ENCODE assay signal across 9 cellular contexts in the genomic region with DNA sequence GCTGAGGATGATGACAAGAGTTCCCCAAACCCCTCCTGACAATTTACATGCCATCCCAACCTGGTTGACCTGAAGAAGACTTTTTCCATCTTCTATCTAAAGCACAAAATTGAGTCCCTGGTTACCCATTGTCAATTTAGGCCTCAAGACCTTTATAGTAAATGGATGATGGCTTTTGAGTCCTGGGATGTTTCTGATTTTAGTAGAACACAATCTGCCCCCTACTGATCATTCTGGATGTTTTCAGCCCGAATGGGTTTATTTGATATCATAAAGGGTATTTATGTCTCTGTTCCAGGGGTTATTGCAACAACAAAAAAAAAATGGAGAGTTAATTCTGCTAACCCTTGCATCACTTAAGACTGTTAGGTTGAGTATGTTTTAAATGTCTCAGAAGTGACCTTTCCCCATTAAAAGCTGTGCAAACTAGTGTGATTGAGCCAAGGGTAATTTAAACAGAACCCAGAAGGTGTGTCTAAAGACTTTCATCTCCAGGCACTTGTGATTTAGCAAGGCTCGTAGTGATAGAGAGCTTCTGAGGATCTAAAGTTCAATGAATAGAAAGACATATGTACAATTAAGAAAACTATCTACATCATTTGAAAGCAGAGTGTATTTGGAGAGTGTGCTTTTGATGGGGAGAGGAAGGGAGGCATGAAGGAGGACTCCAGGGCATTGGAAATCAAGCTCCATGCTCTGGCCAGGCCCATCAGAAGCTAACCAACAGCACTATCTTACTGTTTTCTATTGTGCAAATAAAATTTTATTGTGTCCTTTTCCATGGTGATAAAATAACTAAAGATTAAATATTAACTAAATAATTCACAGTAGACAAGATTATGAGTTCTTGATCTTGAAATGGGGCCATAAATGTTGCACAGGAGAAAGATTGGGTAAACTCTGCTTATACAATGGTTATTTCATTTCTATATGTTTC.
A peak's percentile ranks its signal among the peaks of the same experiment; 100 is the strongest.
DNase-seq lines count a peak whose midpoint lies in the region; ATAC-seq and TF ChIP-seq lines count a peak whose summit lies in the region.
"Had no signal": no experiment of that assay in that cellular context is flagged by ENCODE, and none has a peak within 500 bp of the region (broad histone marks: within the 10 kb centered on the region; RNA-seq: fewer than 3 reads in every experiment).

No MANE protein-coding gene starts in this region.

- no peaks in the 10 kb centered on the region for H3K4me1 ChIP-seq in CD4-positive, CD25-positive, alpha-beta regulatory T cell (ENCODE audit: control insufficient read depth, insufficient read depth, low read length, poor library complexity, severe bottlenecking)
- no peaks in the 10 kb centered on the region for H3K4me1 ChIP-seq in HEK293 (ENCODE audit: control insufficient read depth, insufficient read depth, low read length)
- peaks cover 5% of the 10 kb centered on the region for H3K4me1 ChIP-seq in adipocyte (ENCODE audit: control insufficient read depth, insufficient read depth, low read length)
- H3K4me1 ChIP-seq: prostate gland had no signal

- H3K4me3 Mint-ChIP-seq in CD4-positive, CD25-positive, alpha-beta regulatory T cell, result no peak overlapping the region
- no peak overlapping the region for H3K4me3 Mint-ChIP-seq in T-helper 2 cell treated with Interferon-gamma antibody and Interleukin-4, amounts not matched to agents 5 μg/mL and 100 μg/mL, for 36 hours

- H3K4me1 Mint-ChIP-seq in CD4-positive, CD25-positive, alpha-beta regulatory T cell, result peaks cover 0 to 2% (median 0%) of the 10 kb centered on the region in 4 donors
- H3K4me1 Mint-ChIP-seq in T-helper 2 cell treated with Interferon-gamma antibody and Interleukin-4, amounts not matched to agents 5 μg/mL and 100 μg/mL, for 36 hours (ENCODE audit: low read depth), result peaks cover 7% of the 10 kb centered on the region

- H3K36me3 Mint-ChIP-seq in CD4-positive, CD25-positive, alpha-beta regulatory T cell, result no peaks in the 10 kb centered on the region
- H3K36me3 Mint-ChIP-seq in T-helper 2 cell treated with Interferon-gamma antibody and Interleukin-4, amounts not matched to agents 5 μg/mL and 100 μg/mL, for 36 hours (ENCODE audit: low read depth), result peaks cover 2% of the 10 kb centered on the region

- H3K27ac Mint-ChIP-seq in CD4-positive, CD25-positive, alpha-beta regulatory T cell, result peak overlapping the region in 1 of 3 donors; percentile 23
- H3K27ac Mint-ChIP-seq in T-helper 2 cell treated with Interferon-gamma antibody and Interleukin-4, amounts not matched to agents 5 μg/mL and 100 μg/mL, for 36 hours, result no peak overlapping the region

- TF ChIP-seq CTCF in HEK293 (tag by site-specific recombination; IDR thresholded peaks at IDR 0.05), result no peak

- H3K27ac ChIP-seq in CD4-positive, CD25-positive, alpha-beta regulatory T cell (ENCODE audit: insufficient read depth, low read length, poor library complexity, severe bottlenecking), result no peak overlapping the region
- no peak overlapping the region for H3K27ac ChIP-seq in HEK293 (ENCODE audit: extremely low read depth, low read depth, low read length)
- H3K27ac ChIP-seq: prostate gland had no signal

- H3K27me3 Mint-ChIP-seq in CD4-positive, CD25-positive, alpha-beta regulatory T cell, result peaks cover 6% of the 10 kb centered on the region
- H3K27me3 Mint-ChIP-seq in T-helper 2 cell treated with Interferon-gamma antibody and Interleukin-4, amounts not matched to agents 5 μg/mL and 100 μg/mL, for 36 hours (ENCODE audit: low read depth), result no peaks in the 10 kb centered on the region

- H3K4me3 ChIP-seq in CD4-positive, CD25-positive, alpha-beta regulatory T cell (ENCODE audit: low read depth, low read length), result no peak overlapping the region
- H3K4me3 ChIP-seq in HEK293 (ENCODE audit: low read depth, low read length) (no peak overlapping the region), adipocyte (ENCODE audit: low read length) (no peak overlapping the region)
- H3K4me3 ChIP-seq: prostate gland had no signal

- peak in 2 of 3 donors; percentile 8 to 33 for DNase-seq in CD4-positive, CD25-positive, alpha-beta regulatory T cell
- DNase-seq in adipocyte (ENCODE audit: low read depth), result peak; percentile 54
- DNase-seq in left kidney (ENCODE audit: low read depth, low spot score), result peak; percentile 32
- DNase-seq in SW 1271 (lab: John Stamatoyannopoulos, UW), result no peak
- DNase-seq in NCI-H1417 treated with DMSO at 0.1 percent for 48 hours (lab: John Stamatoyannopoulos, UW), result no peak
- DNase-seq in T-helper 2 cell treated with Interferon-gamma antibody and Interleukin-4, amounts not matched to agents 5 μg/mL and 100 μg/mL, for 36 hours (ENCODE audit: low spot score), result no peak

- POLR2A ChIA-PET in HEK293 (lab: Yijun Ruan, JAX), result no interaction called here

- H3K9me3 ChIP-seq in CD4-positive, CD25-positive, alpha-beta regulatory T cell (ENCODE audit: control insufficient read depth in 2 of 2, low read length in 2 of 2), result no peaks in the 10 kb centered on the region
- H3K9me3 ChIP-seq in HEK293 (ENCODE audit: control insufficient read depth, insufficient read depth, low read depth, low read length) (no peaks in the 10 kb centered on the region), adipocyte (ENCODE audit: control insufficient read depth, low read length) (no peaks in the 10 kb centered on the region)
- H3K9me3 ChIP-seq: prostate gland had no signal

- no peak for ATAC-seq in CD4-positive, CD25-positive, alpha-beta regulatory T cell (ENCODE audit: low read depth in 2 of 2)
- ATAC-seq in HG03439 (IDR thresholded peaks at IDR 0.05; ENCODE audit: unreplicated experiment), result no peak

- no peaks in the 10 kb centered on the region for H3K36me3 ChIP-seq in CD4-positive, CD25-positive, alpha-beta regulatory T cell (ENCODE audit: control insufficient read depth, insufficient read depth, low read length)
- no peaks in the 10 kb centered on the region for H3K36me3 ChIP-seq in HEK293 (ENCODE audit: control insufficient read depth in 2 of 2, insufficient read depth in 1 of 2, low read length in 2 of 2)
- H3K36me3 ChIP-seq in adipocyte (ENCODE audit: control insufficient read depth, insufficient read depth, low read length, severe bottlenecking), result no peaks in the 10 kb centered on the region
- H3K36me3 ChIP-seq: prostate gland had no signal

- H3K9ac ChIP-seq in adipocyte (ENCODE audit: low read length), result no peak overlapping the region

- H3K9me3 Mint-ChIP-seq in CD4-positive, CD25-positive, alpha-beta regulatory T cell, result no peaks in the 10 kb centered on the region
- no peaks in the 10 kb centered on the region for H3K9me3 Mint-ChIP-seq in T-helper 2 cell treated with Interferon-gamma antibody and Interleukin-4, amounts not matched to agents 5 μg/mL and 100 μg/mL, for 36 hours

- no peaks in the 10 kb centered on the region for H3K27me3 ChIP-seq in CD4-positive, CD25-positive, alpha-beta regulatory T cell (ENCODE audit: control insufficient read depth, insufficient read depth, low read length)
- no peaks in the 10 kb centered on the region for H3K27me3 ChIP-seq in adipocyte (replicated peaks; ENCODE audit: control insufficient read depth, insufficient read depth, low read length)

- CTCF ChIA-PET in HEK293 (lab: Yijun Ruan, JAX), result interaction anchor here (0.5 to 1.6 kb wide), 17 partner anchors 8 to 372 kb away, joined by 3 to 14 read pairs (median 3); no protein-coding TSS in a partner anchor

TF ChIP-seq in HEK293, 187 proteins besides CTCF, POLR2A, EP300 and RAD21:
- TF ChIP-seq ZNF654 (tag by site-specific recombination; IDR thresholded peaks at IDR 0.05; ENCODE audit: low read depth) (peak; percentile 54), SETDB1 (IDR thresholded peaks at IDR 0.05; ENCODE audit: insufficient read length, low read length) (no peak), IKZF3 (tag by site-specific recombination; IDR thresholded peaks at IDR 0.05) (no peak), ZBTB17 (tag by site-specific recombination; IDR thresholded peaks at IDR 0.05) (no peak)
- TF ChIP-seq, protein P1, sequence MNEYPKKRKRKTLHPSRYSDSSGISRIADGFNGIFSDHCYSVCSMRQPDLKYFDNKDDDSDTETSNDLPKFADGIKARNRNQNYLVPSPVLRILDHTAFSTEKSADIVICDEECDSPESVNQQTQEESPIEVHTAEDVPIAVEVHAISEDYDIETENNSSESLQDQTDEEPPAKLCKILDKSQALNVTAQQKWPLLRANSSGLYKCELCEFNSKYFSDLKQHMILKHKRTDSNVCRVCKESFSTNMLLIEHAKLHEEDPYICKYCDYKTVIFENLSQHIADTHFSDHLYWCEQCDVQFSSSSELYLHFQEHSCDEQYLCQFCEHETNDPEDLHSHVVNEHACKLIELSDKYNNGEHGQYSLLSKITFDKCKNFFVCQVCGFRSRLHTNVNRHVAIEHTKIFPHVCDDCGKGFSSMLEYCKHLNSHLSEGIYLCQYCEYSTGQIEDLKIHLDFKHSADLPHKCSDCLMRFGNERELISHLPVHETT (tag by site-specific recombination; IDR thresholded peaks at IDR 0.05), result no peak
TF ChIP-seq in HEK293: peak in this region for 1.

Comparison
In these comparisons a context has a peak if more than half of its experiments do, and no peak if none do; other contexts are left out.
1. DNase-seq: peak in CD4-positive, CD25-positive, alpha-beta regulatory T cell (2 of 3), adipocyte (single experiment) and left kidney (single experiment); none in SW 1271 (0 of 2), NCI-H1417 treated with DMSO at 0.1 percent for 48 hours (single experiment) and T-helper 2 cell treated with Interferon-gamma antibody and Interleukin-4, amounts not matched to agents 5 μg/mL and 100 μg/mL, for 36 hours (single experiment).